In the genomic region with DNA sequence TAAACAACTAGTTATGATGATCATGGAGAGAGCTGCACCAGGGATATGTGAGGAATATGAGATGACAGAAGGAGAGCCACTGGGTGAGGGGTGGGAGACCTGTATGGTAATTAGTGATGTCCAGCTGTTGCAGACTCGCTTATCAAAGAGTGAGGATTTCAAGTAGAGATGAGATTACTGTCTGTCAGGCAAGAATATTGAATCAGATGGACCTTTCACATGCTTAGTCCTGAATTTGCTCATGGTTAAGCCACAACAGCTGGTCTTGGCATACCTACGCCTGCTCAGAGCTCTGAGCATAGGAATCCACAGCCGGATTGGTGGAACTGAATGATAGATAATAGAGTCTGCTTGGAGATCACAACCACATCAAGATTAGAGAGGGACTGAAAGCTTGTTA, we compare ENCODE assay signal across 14 cellular contexts.
"Had no signal": no experiment of that assay in that cellular context is flagged by ENCODE, and none has a peak within 500 bp of the region (broad histone marks: within the 10 kb centered on the region; RNA-seq: fewer than 3 reads in every experiment).

No MANE protein-coding gene starts in this region.

- DNase-seq: activated naive CD4-positive, alpha-beta T cell treated with Interleukin-2 at 50 U/mL for 16 hours; islet precursor cell; right cardiac atrium; T-cell; T-helper 9 cell had no signal

- H3K9me3 ChIP-seq: ascending aorta, prostate gland, suprapubic skin had no signal

- H3K27ac ChIP-seq: ascending aorta, prostate gland, suprapubic skin had no signal

- H3K27me3 Mint-ChIP-seq: type B pancreatic cell had no signal

- H3K4me1 ChIP-seq: ascending aorta, prostate gland had no signal

- H3K36me3 Mint-ChIP-seq: T-cell, type B pancreatic cell had no signal

- ATAC-seq: activated CD4-positive, CD25-positive, alpha-beta regulatory T cell treated with anti-CD3 and anti-CD28 coated beads, Interleukin-2, amount 50 U/mL, for 24 hours; left lobe of liver; natural killer cell treated with Interleukin-12 subunit alpha and Interleukin-12 subunit beta and Interleukin-15 and Interleukin-18, amount 100 ng/mL, for 72 hours; right cardiac atrium; T-cell had no signal

- H3K27ac Mint-ChIP-seq: activated T-helper 1 cell treated with anti-CD3 and anti-CD28 coated beads, Interleukin-12 subunit alpha, Interleukin-12 subunit beta, Interleukin-2, Interleukin-4 antibody, amounts not matched to agents 30 ng/mL and 10 ng/mL and 1 ng/mL, durations not matched to agents 14 hours and 24 hours and 36 hours; natural killer cell treated with Interleukin-12 subunit alpha and Interleukin-12 subunit beta and Interleukin-15 and Interleukin-18, amount 100 ng/mL, for 72 hours; stimulated activated naive CD8-positive, alpha-beta T cell treated with anti-CD3 and anti-CD28 coated beads, Interleukin-15, Interleukin-2, amounts not matched to agents 100 ng/mL and 50 ng/mL, for 24 hours; T-cell; type B pancreatic cell had no signal

- H3K4me3 Mint-ChIP-seq: activated T-helper 1 cell treated with anti-CD3 and anti-CD28 coated beads, Interleukin-12 subunit alpha, Interleukin-12 subunit beta, Interleukin-2, Interleukin-4 antibody, amounts not matched to agents 30 ng/mL and 10 ng/mL and 1 ng/mL, durations not matched to agents 14 hours and 24 hours and 36 hours; natural killer cell treated with Interleukin-12 subunit alpha and Interleukin-12 subunit beta and Interleukin-15 and Interleukin-18, amount 100 ng/mL, for 72 hours; stimulated activated naive CD8-positive, alpha-beta T cell treated with anti-CD3 and anti-CD28 coated beads, Interleukin-15, Interleukin-2, amounts not matched to agents 100 ng/mL and 50 ng/mL, for 24 hours; T-cell; type B pancreatic cell had no signal

- H3K36me3 ChIP-seq: ascending aorta, prostate gland, suprapubic skin had no signal

- H3K4me3 ChIP-seq: ascending aorta, prostate gland, suprapubic skin had no signal

- H3K27me3 ChIP-seq: ascending aorta, suprapubic skin had no signal
